ENCODE assay signal across 1 cellular context in genomic region chr12:54253240-54253639, GRCh38.
TF ChIP-seq lines count a peak whose summit lies in the region.

No MANE protein-coding gene starts in this region.

TF ChIP-seq in HEK293, 187 proteins besides CTCF, POLR2A, EP300 and RAD21 (continued from another document):
- TF ChIP-seq BCL6B (tag by site-specific recombination; IDR thresholded peaks at IDR 0.05) (no peak), ZNF530 (tag by site-specific recombination; IDR thresholded peaks at IDR 0.05; ENCODE audit: low read depth) (no peak), ZSCAN23 (tag by site-specific recombination; IDR thresholded peaks at IDR 0.05) (no peak), IKZF3 (tag by site-specific recombination; IDR thresholded peaks at IDR 0.05) (no peak), ZNF416 (tag by site-specific recombination; IDR thresholded peaks at IDR 0.05) (no peak), ZNF311 (tag by site-specific recombination; IDR thresholded peaks at IDR 0.05; ENCODE audit: borderline replicate concordance) (no peak), HOXD13 (CRISPR knock-in tag; IDR thresholded peaks at IDR 0.05; ENCODE audit: borderline replicate concordance) (no peak), ZNF280C (tag by site-specific recombination; IDR thresholded peaks at IDR 0.05) (no peak), TRIM28 (IDR thresholded peaks at IDR 0.05; ENCODE audit: borderline replicate concordance, low read length) (no peak), ZNF366 (tag by site-specific recombination; conservative IDR thresholded peaks at IDR 0.05) (no peak), ZNF629 (tag by site-specific recombination; IDR thresholded peaks at IDR 0.05) (0 out of 2 replicates have a peak, but pooled peaks have one; percentile 24), ZSCAN5A (tag by site-specific recombination; IDR thresholded peaks at IDR 0.05) (no peak), ZNF174 (tag by site-specific recombination; IDR thresholded peaks at IDR 0.05) (no peak), ZNF10 (tag by site-specific recombination; IDR thresholded peaks at IDR 0.05) (no peak), ZNF558 (tag by site-specific recombination; IDR thresholded peaks at IDR 0.05) (no peak), ZNF664 (tag by site-specific recombination; IDR thresholded peaks at IDR 0.05) (peak; percentile 68; the same call in 1 of the 2 replicates)
- TF ChIP-seq, protein P1, sequence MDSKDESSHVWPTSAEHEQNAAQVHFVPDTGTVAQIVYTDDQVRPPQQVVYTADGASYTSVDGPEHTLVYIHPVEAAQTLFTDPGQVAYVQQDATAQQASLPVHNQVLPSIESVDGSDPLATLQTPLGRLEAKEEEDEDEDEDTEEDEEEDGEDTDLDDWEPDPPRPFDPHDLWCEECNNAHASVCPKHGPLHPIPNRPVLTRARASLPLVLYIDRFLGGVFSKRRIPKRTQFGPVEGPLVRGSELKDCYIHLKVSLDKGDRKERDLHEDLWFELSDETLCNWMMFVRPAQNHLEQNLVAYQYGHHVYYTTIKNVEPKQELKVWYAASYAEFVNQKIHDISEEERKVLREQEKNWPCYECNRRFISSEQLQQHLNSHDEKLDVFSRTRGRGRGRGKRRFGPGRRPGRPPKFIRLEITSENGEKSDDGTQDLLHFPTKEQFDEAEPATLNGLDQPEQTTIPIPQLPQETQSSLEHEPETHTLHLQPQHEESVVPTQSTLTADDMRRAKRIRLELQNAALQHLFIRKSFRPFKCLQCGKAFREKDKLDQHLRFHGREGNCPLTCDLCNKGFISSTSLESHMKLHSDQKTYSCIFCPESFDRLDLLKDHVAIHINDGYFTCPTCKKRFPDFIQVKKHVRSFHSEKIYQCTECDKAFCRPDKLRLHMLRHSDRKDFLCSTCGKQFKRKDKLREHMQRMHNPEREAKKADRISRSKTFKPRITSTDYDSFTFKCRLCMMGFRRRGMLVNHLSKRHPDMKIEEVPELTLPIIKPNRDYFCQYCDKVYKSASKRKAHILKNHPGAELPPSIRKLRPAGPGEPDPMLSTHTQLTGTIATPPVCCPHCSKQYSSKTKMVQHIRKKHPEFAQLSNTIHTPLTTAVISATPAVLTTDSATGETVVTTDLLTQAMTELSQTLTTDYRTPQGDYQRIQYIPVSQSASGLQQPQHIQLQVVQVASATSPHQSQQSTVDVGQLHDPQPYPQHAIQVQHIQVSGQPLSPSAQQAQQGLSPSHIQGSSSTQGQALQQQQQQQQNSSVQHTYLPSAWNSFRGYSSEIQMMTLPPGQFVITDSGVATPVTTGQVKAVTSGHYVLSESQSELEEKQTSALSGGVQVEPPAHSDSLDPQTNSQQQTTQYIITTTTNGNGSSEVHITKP (tag by site-specific recombination; IDR thresholded peaks at IDR 0.05) = peak; percentile 19; the same call in 1 of the 2 replicates
- TF ChIP-seq, protein P2, sequence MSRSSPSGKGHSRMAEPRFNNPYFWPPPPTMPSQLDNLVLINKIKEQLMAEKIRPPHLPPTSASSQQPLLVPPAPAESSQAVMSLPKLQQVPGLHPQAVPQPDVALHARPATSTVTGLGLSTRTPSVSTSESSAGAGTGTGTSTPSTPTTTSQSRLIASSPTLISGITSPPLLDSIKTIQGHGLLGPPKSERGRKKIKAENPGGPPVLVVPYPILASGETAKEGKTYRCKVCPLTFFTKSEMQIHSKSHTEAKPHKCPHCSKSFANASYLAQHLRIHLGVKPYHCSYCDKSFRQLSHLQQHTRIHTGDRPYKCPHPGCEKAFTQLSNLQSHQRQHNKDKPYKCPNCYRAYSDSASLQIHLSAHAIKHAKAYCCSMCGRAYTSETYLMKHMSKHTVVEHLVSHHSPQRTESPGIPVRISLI (tag by site-specific recombination; IDR thresholded peaks at IDR 0.05) = no peak
